In genomic region chr1:121020350-121021236, GRCh38 we compare ENCODE assay signal across 8 cellular contexts.
DNase-seq lines count a peak whose midpoint lies in the region; ATAC-seq and TF ChIP-seq lines count a peak whose summit lies in the region.
"Not testable (repeated sequence)": the region's sequence is repeated elsewhere in the genome, so short reads cannot be mapped to it uniquely, and the experiment has no call there.

No MANE protein-coding gene starts in this region.

- not testable (repeated sequence) for TF ChIP-seq POLR2A in esophagus muscularis mucosa (IDR thresholded peaks at IDR 0.05; ENCODE audit: low read depth); uterus (IDR thresholded peaks at IDR 0.05)

- DNase-seq in NCI-H2227 (lab: John Stamatoyannopoulos, UW; ENCODE audit: unreplicated experiment), result peak; percentile 84
- peak in 1 of 3 donors; percentile 14 for DNase-seq in T-helper 17 cell
- DNase-seq in activated naive CD4-positive, alpha-beta T cell treated with anti-CD3 and anti-CD28 coated beads, Interleukin-2, amount 50 U/mL, for 16 hours, result peak; percentile 51
- DNase-seq in esophagus muscularis mucosa (ENCODE audit: extremely low spot score), result not testable (repeated sequence)
- DNase-seq in kidney tubule cell (ENCODE audit: low spot score), result peak; percentile 53
- peak; percentile 81 for DNase-seq in retina
- peak; percentile 53 to 59 for DNase-seq in uterus

- H3K36me3 Mint-ChIP-seq in T-helper 17 cell (ENCODE audit: low read depth), result not testable (repeated sequence)

- peak overlapping the region; percentile 25 for H3K4me3 Mint-ChIP-seq in T-helper 17 cell

- H3K4me3 ChIP-seq in GM08714 (ENCODE audit: low read length), result peak overlapping the region; percentile 28; the same call in 1 of the 2 replicates
- peak overlapping the region; percentile 32 to 50 (median 45) for H3K4me3 ChIP-seq in esophagus muscularis mucosa
- peak overlapping the region in 1 of 2 donors; percentile 30 for H3K4me3 ChIP-seq in uterus

- intact Hi-C loops in esophagus muscularis mucosa (cut with DNase I); uterus (cut with DNase I; ENCODE audit: low total_unique reads): not testable (repeated sequence)

- H3K27me3 Mint-ChIP-seq in T-helper 17 cell, result not testable (repeated sequence)

- WGBS in esophagus muscularis mucosa, result 19% methylated on average over 25 of the region's 37 CpGs

- not testable (repeated sequence) for H3K4me1 ChIP-seq in esophagus muscularis mucosa, uterus

- ATAC-seq in T-helper 17 cell, result not testable (repeated sequence)

- not testable (repeated sequence) for H3K27ac Mint-ChIP-seq in T-helper 17 cell

- not testable (repeated sequence) for H3K36me3 ChIP-seq in esophagus muscularis mucosa, uterus

- H3K4me1 Mint-ChIP-seq in T-helper 17 cell, result not testable (repeated sequence)

- H3K27ac ChIP-seq in esophagus muscularis mucosa (replicated peaks in 1 of 4), result not testable (repeated sequence)
- peak overlapping the region in 1 of 2 donors; percentile 52 for H3K27ac ChIP-seq in uterus

- H3K9me3 ChIP-seq in T-helper 17 cell (ENCODE audit: control insufficient read depth, low read length, poor library complexity, severe bottlenecking); esophagus muscularis mucosa; uterus: not testable (repeated sequence)

- not testable (repeated sequence) for TF ChIP-seq CTCF in esophagus muscularis mucosa (IDR thresholded peaks at IDR 0.05); uterus (IDR thresholded peaks at IDR 0.05)

- not testable (repeated sequence) for H3K27me3 ChIP-seq in esophagus muscularis mucosa, uterus

- TF ChIP-seq EP300 in esophagus muscularis mucosa (IDR thresholded peaks at IDR 0.05), result not testable (repeated sequence)
